ENCODE assay signal across 10 cellular contexts in the genomic region with DNA sequence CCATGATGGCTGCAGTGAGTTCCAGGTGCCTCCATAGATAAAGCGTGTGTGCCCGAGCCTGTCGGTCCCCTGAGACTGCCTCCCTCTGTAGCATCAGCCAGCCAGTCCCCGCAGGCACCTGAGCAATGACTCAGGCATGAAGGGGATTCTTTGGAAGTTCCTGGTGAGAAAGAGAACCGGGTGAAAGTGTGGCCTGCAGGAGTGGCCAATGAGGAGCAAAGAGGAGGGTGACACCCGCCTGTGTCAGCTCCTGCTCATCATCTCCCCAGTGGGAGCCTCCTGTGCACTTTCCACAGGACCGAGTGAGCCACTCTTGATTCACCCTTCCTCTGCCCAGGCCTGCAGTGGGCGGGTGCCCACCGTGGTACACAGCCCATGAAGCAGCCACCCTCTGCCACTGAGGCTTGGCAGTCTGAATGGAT.
DNase-seq lines count a peak whose midpoint lies in the region; ATAC-seq, FAIRE-seq and TF ChIP-seq lines count a peak whose summit lies in the region.
"Had no signal": no experiment of that assay in that cellular context is flagged by ENCODE, and none has a peak within 500 bp of the region (broad histone marks: within the 10 kb centered on the region; RNA-seq: fewer than 3 reads in every experiment).

No MANE protein-coding gene starts in this region.

- H3K18ac ChIP-seq in mesenchymal stem cell (ENCODE audit: low read depth in 1 of 2, low read length in 2 of 2): peak overlapping the region; percentile 30 to 92

- H3K27ac Mint-ChIP-seq in astrocyte (ENCODE audit: unreplicated experiment): peak overlapping the region; percentile 12
- no peak overlapping the region for H3K27ac Mint-ChIP-seq in T-cell
- H3K27ac Mint-ChIP-seq: neural progenitor cell had no signal

- H4K20me1 ChIP-seq in astrocyte (ENCODE audit: insufficient read depth, low read length): no peaks in the 10 kb centered on the region

- H3K9me3 Mint-ChIP-seq in astrocyte (ENCODE audit: unreplicated experiment): no peaks in the 10 kb centered on the region
- H3K9me3 Mint-ChIP-seq in T-cell: no peaks in the 10 kb centered on the region
- H3K9me3 Mint-ChIP-seq: neural progenitor cell had no signal

- peak overlapping the region; percentile 85 for H2BK120ac ChIP-seq in mesenchymal stem cell (ENCODE audit: low read depth, low read length)

- H2BK15ac ChIP-seq in mesenchymal stem cell (ENCODE audit: low read depth, poor library complexity, severe bottlenecking): no peak overlapping the region

- TF ChIP-seq CTCF in astrocyte (IDR thresholded peaks at IDR 0.05; ENCODE audit: insufficient read depth, low read depth, low read length): no peak

- H3K27me3 Mint-ChIP-seq in astrocyte (ENCODE audit: low read depth, unreplicated experiment): peaks cover 2% of the 10 kb centered on the region
- H3K27me3 Mint-ChIP-seq in T-cell: peaks cover 0 to 2% of the 10 kb centered on the region in 2 donors

- H2BK5ac ChIP-seq in mesenchymal stem cell (ENCODE audit: low read depth, low read length, poor library complexity, severe bottlenecking): no peak overlapping the region

- no peak for ATAC-seq in T-cell (replicated peaks in 1 of 4)

- no peaks in the 10 kb centered on the region for H3K79me2 ChIP-seq in astrocyte (ENCODE audit: insufficient read depth, low read length)

- H3K4me3 ChIP-seq in astrocyte (ENCODE audit: insufficient read depth, low read depth, low read length): no peak overlapping the region
- H3K4me3 ChIP-seq in mesenchymal stem cell (ENCODE audit: insufficient read depth in 1 of 2, low read depth in 1 of 2, low read length in 2 of 2): no peak overlapping the region
- H3K4me3 ChIP-seq: neural progenitor cell had no signal

- H3K79me1 ChIP-seq in mesenchymal stem cell (replicated peaks; ENCODE audit: low read length, poor library complexity, severe bottlenecking): no peaks in the 10 kb centered on the region

- peaks cover 33% of the 10 kb centered on the region for H3K4me1 ChIP-seq in astrocyte (ENCODE audit: insufficient read depth, low read length)
- peaks cover 12% of the 10 kb centered on the region for H3K4me1 ChIP-seq in mesenchymal stem cell (ENCODE audit: control insufficient read depth, insufficient read depth, low read depth, low read length)
- H3K4me1 ChIP-seq: neural progenitor cell had no signal

- H2AK5ac ChIP-seq in mesenchymal stem cell (ENCODE audit: low read length, severe bottlenecking): peak overlapping the region; percentile 78

- H3K4me2 ChIP-seq in astrocyte (ENCODE audit: low read length): peak overlapping the region; percentile 0
- no peak overlapping the region for H3K4me2 ChIP-seq in mesenchymal stem cell (ENCODE audit: low read length, poor library complexity, severe bottlenecking)
- H3K4me2 ChIP-seq: neural progenitor cell had no signal

- H3K4me1 Mint-ChIP-seq in astrocyte (ENCODE audit: low read depth, unreplicated experiment): peaks cover 18% of the 10 kb centered on the region
- peaks cover 0 to 11% (median 5%) of the 10 kb centered on the region in 3 donors for H3K4me1 Mint-ChIP-seq in T-cell

- no peaks in the 10 kb centered on the region for H3K36me3 Mint-ChIP-seq in astrocyte (ENCODE audit: low read depth, unreplicated experiment)
- H3K36me3 Mint-ChIP-seq in T-cell: no peaks in the 10 kb centered on the region
- H3K36me3 Mint-ChIP-seq: neural progenitor cell had no signal

- no peak overlapping the region for H3K23ac ChIP-seq in mesenchymal stem cell (ENCODE audit: low read length in 2 of 2)

- peak overlapping the region; percentile 6 for H2AFZ ChIP-seq in astrocyte (ENCODE audit: low read depth, low read length)
- H2AFZ ChIP-seq in mesenchymal stem cell (ENCODE audit: low read depth, low read length): peak overlapping the region; percentile 60
- H2AFZ ChIP-seq: neural progenitor cell had no signal

- H3K9me3 ChIP-seq in astrocyte (ENCODE audit: insufficient read depth, low read depth, low read length) (no peaks in the 10 kb centered on the region), mesenchymal stem cell (ENCODE audit: control insufficient read depth, low read length) (no peaks in the 10 kb centered on the region)

- peak; percentile 15 for DNase-seq in AG08396 (ENCODE audit: low spot score)
- peak; percentile 98 for DNase-seq in HPDE6-E6E7 (ENCODE audit: extremely low spot score)
- peak; percentile 68 for DNase-seq in astrocyte (ENCODE audit: low read depth)
- peak; percentile 86 for DNase-seq in mesenchymal stem cell
- no peak for DNase-seq in medulla oblongata (ENCODE audit: extremely low spot score)
- no peak for DNase-seq in T-cell
- DNase-seq in SKM-1 treated with dmso at 0.1 percent for 144 hours (lab: John Stamatoyannopoulos, UW; ENCODE audit: unreplicated experiment): no peak
- DNase-seq in NCI-H82 (lab: John Stamatoyannopoulos, UW): no peak
- DNase-seq: DMS 273 treated with DMSO at 0.1 percent for 48 hours had no signal

- no peak overlapping the region for H3K4me3 Mint-ChIP-seq in astrocyte (ENCODE audit: unreplicated experiment)
- no peak overlapping the region for H3K4me3 Mint-ChIP-seq in T-cell
- H3K4me3 Mint-ChIP-seq: neural progenitor cell had no signal

- H3K36me3 ChIP-seq in astrocyte (ENCODE audit: insufficient read depth, low read length) (no peaks in the 10 kb centered on the region), mesenchymal stem cell (ENCODE audit: control insufficient read depth in 1 of 2, insufficient read depth in 2 of 2, low read depth in 1 of 2, low read length in 2 of 2) (no peaks in the 10 kb centered on the region)
- H3K36me3 ChIP-seq: neural progenitor cell had no signal

- peak overlapping the region; percentile 86 for H4K91ac ChIP-seq in mesenchymal stem cell (ENCODE audit: low read length)

- peak overlapping the region; percentile 70 to 100 for H2BK12ac ChIP-seq in mesenchymal stem cell (ENCODE audit: low read length in 2 of 2)

- WGBS in mesenchymal stem cell: 41% methylated on average over 9 of the region's 9 CpGs

- H4K8ac ChIP-seq in mesenchymal stem cell (ENCODE audit: low read length): peak overlapping the region; percentile 67

- H3K4ac ChIP-seq in mesenchymal stem cell (ENCODE audit: low read depth in 1 of 2, low read length in 2 of 2): peak overlapping the region; percentile 64 to 86

- H3K9ac ChIP-seq in astrocyte (ENCODE audit: low read length): peak overlapping the region; percentile 3
- peak overlapping the region; percentile 61 for H3K9ac ChIP-seq in mesenchymal stem cell (ENCODE audit: low read length)
- H3K9ac ChIP-seq: neural progenitor cell had no signal

- H3K27me3 ChIP-seq in astrocyte (ENCODE audit: insufficient read depth, low read length): no peaks in the 10 kb centered on the region
- H3K27me3 ChIP-seq in mesenchymal stem cell (ENCODE audit: control insufficient read depth in 1 of 2, insufficient read depth in 1 of 2, low read length in 2 of 2): no peaks in the 10 kb centered on the region
- H3K27me3 ChIP-seq: neural progenitor cell had no signal

- CTCF ChIA-PET in T-cell (lab: Charles Lee): no interaction called here

- no peak for FAIRE-seq in astrocyte (lab: Jason Lieb, UNC)

- POLR2A ChIA-PET in T-cell (lab: Charles Lee): no interaction called here

- no peak overlapping the region for H3K14ac ChIP-seq in mesenchymal stem cell (ENCODE audit: low read length in 2 of 2)

- H3K27ac ChIP-seq in astrocyte (ENCODE audit: low read depth, low read length) (peak overlapping the region; percentile 85), mesenchymal stem cell (ENCODE audit: low read length, poor library complexity, severe bottlenecking) (peak overlapping the region; percentile 30)
- H3K27ac ChIP-seq: neural progenitor cell had no signal

Comparison
In these comparisons a context has a peak if more than half of its experiments do, and no peak if none do; other contexts are left out.
1. DNase-seq: peak in AG08396 (single experiment), HPDE6-E6E7 (single experiment), astrocyte (single experiment) and mesenchymal stem cell (single experiment); none in medulla oblongata (single experiment), T-cell (0 of 34), SKM-1 treated with dmso at 0.1 percent for 144 hours (single experiment) and NCI-H82 (single experiment).